ENCODE assay signal across 19 cellular contexts in genomic region chr13:30702006-30702405, GRCh38. TPM values are rescaled to one million over a fixed set of nuclear protein-coding genes. Genes with fewer than 3 reads are reported as not detected.
DNase-seq lines count a peak whose midpoint lies in the region; ATAC-seq and TF ChIP-seq lines count a peak whose summit lies in the region.
"Had no signal": no experiment of that assay in that cellular context is flagged by ENCODE, and none has a peak within 500 bp of the region (broad histone marks: within the 10 kb centered on the region; RNA-seq: fewer than 3 reads in every experiment).

No MANE protein-coding gene starts in this region.

- no peak overlapping the region for H4K8ac ChIP-seq in mesendoderm (ENCODE audit: low read depth, low read length)

- H3K27me3 ChIP-seq in DND-41 (ENCODE audit: insufficient read depth, low read length, poor library complexity) (no peaks in the 10 kb centered on the region), mesendoderm (ENCODE audit: insufficient read depth, low read length, poor library complexity) (no peaks in the 10 kb centered on the region)

- ATAC-seq in DND-41 (ENCODE audit: insufficient read depth, low read depth) (peak; percentile 72), WTC11 (peak; percentile 44; the same call in 1 of the 2 replicates), HG03097 (IDR thresholded peaks at IDR 0.05; ENCODE audit: low FRiP score, unreplicated experiment) (no peak)

- H2BK120ac ChIP-seq in mesendoderm (ENCODE audit: low read depth, low read length) = no peak overlapping the region

- CTCF ChIA-PET in WTC11 (lab: Charles Lee) = no interaction called here

- H3K4me3 Mint-ChIP-seq in HFFc6 = no peak overlapping the region
- no peak overlapping the region for H3K4me3 Mint-ChIP-seq in WTC11
- H3K4me3 Mint-ChIP-seq: CD4-positive, CD25-positive, alpha-beta regulatory T cell had no signal

- no peak overlapping the region for H2AK5ac ChIP-seq in mesendoderm (ENCODE audit: low read length)

- H3K56ac ChIP-seq in mesendoderm (ENCODE audit: low read length) = no peak overlapping the region

- no peak for TF ChIP-seq CTCF in DND-41 (IDR thresholded peaks at IDR 0.05; ENCODE audit: borderline replicate concordance, extremely low read depth, low read length, poor library complexity, severe bottlenecking)
- TF ChIP-seq CTCF in HFFc6 (IDR thresholded peaks at IDR 0.05) = peak; percentile 24; the same call in 1 of the 2 replicates
- TF ChIP-seq CTCF in WTC11 (IDR thresholded peaks at IDR 0.05) = no peak

- no peaks in the 10 kb centered on the region for H3K9me3 ChIP-seq in DND-41 (ENCODE audit: insufficient read depth, low read length, severe bottlenecking)

- no peak overlapping the region for H3K27ac Mint-ChIP-seq in HFFc6
- no peak overlapping the region for H3K27ac Mint-ChIP-seq in WTC11
- H3K27ac Mint-ChIP-seq: CD4-positive, CD25-positive, alpha-beta regulatory T cell had no signal

- H3K4ac ChIP-seq in mesendoderm (ENCODE audit: low read depth, low read length) = no peak overlapping the region

- no peaks in the 10 kb centered on the region for H3K79me2 ChIP-seq in DND-41 (ENCODE audit: insufficient read depth, low read length)
- H3K79me2 ChIP-seq in mesendoderm (ENCODE audit: control insufficient read depth, insufficient read depth, low read length) = no peaks in the 10 kb centered on the region

- H3K23ac ChIP-seq in mesendoderm (ENCODE audit: low read length) = no peak overlapping the region

- H3K9ac ChIP-seq in DND-41 (ENCODE audit: low read depth, low read length) = no peak overlapping the region
- H3K9ac ChIP-seq in mesendoderm (ENCODE audit: low read length) = no peak overlapping the region
- H3K9ac ChIP-seq: GM23248 had no signal

- H3K36me3 ChIP-seq in DND-41 (ENCODE audit: insufficient read depth, low read length) (no peaks in the 10 kb centered on the region), mesendoderm (ENCODE audit: control insufficient read depth, insufficient read depth, low read length) (no peaks in the 10 kb centered on the region)

- no peak overlapping the region for H4K5ac ChIP-seq in mesendoderm (ENCODE audit: low read length)

- DNase-seq in DND-41 (peak; percentile 10), HFFc6 (no peak), WTC11 (ENCODE audit: low spot score) (no peak), mesendoderm (peak; percentile 22), foreskin melanocyte (no peak), mesenteric fat pad (ENCODE audit: low spot score) (no peak)
- no peak for DNase-seq in effector CD4-positive, alpha-beta T cell
- DNase-seq: ACHN, GM23248, Karpas-422, NCI-H1417 treated with DMSO at 0.1 percent for 48 hours, NCI-H2029, NCI-H2171, NCI-H748 treated with DMSO at 0.1 percent for 48 hours, PC-9 had no signal

- no peaks in the 10 kb centered on the region for H3K79me1 ChIP-seq in mesendoderm (ENCODE audit: low read length)

- no peak overlapping the region for H3K4me2 ChIP-seq in DND-41 (ENCODE audit: insufficient read depth, low read length)
- H3K4me2 ChIP-seq in mesendoderm (ENCODE audit: low read length) = no peak overlapping the region
- H3K4me2 ChIP-seq: PC-9 had no signal

- H2AFZ ChIP-seq in DND-41 (ENCODE audit: low read depth, low read length) = no peak overlapping the region
- H2AFZ ChIP-seq: GM23248, PC-9 had no signal

- H3K4me1 Mint-ChIP-seq in HFFc6 (ENCODE audit: low read depth) (peaks cover 16% of the 10 kb centered on the region), WTC11 (peaks cover 22% of the 10 kb centered on the region)

- H3K4me3 ChIP-seq in DND-41 (ENCODE audit: low read depth in 1 of 2, low read length in 2 of 2) (no peak overlapping the region), mesendoderm (ENCODE audit: low read length) (no peak overlapping the region)
- H3K4me3 ChIP-seq: GM23248, PC-9 had no signal

- peaks cover 10% of the 10 kb centered on the region for H3K27me3 Mint-ChIP-seq in HFFc6 (ENCODE audit: insufficient read depth)
- H3K27me3 Mint-ChIP-seq in WTC11 (ENCODE audit: low read depth) = no peaks in the 10 kb centered on the region

- H4K20me1 ChIP-seq in DND-41 (ENCODE audit: insufficient read depth, low read length) = no peaks in the 10 kb centered on the region

- H3K27ac ChIP-seq in DND-41 (ENCODE audit: low read length) (no peak overlapping the region), mesendoderm (ENCODE audit: low read depth, low read length) (no peak overlapping the region)
- H3K27ac ChIP-seq: GM23248, PC-9 had no signal

- H3K9me3 Mint-ChIP-seq in HFFc6 = no peaks in the 10 kb centered on the region
- H3K9me3 Mint-ChIP-seq in WTC11 = peaks cover 3% of the 10 kb centered on the region; the same call in 1 of the 2 replicates
- H3K9me3 Mint-ChIP-seq: CD4-positive, CD25-positive, alpha-beta regulatory T cell had no signal

- H3K4me1 ChIP-seq in DND-41 (ENCODE audit: insufficient read depth, low read length) = 0 out of 2 replicates have a peak, but pooled peaks cover under 1% of the 10 kb centered on the region
- peaks cover 2% of the 10 kb centered on the region for H3K4me1 ChIP-seq in mesendoderm (ENCODE audit: control insufficient read depth, low read depth, low read length)

- POLR2A ChIA-PET in WTC11 (lab: Charles Lee) = no interaction called here

- H2BK15ac ChIP-seq in mesendoderm (replicated peaks; ENCODE audit: low read depth) = no peak overlapping the region

- no CpG with 5 or more reads among the region's 4 CpGs for WGBS in mesendoderm (ENCODE audit: extremely low coverage, insufficient coverage, low lambda C conversion rate)

- H2BK5ac ChIP-seq in mesendoderm (ENCODE audit: low read length) = no peak overlapping the region

- no peaks in the 10 kb centered on the region for H3K36me3 Mint-ChIP-seq in HFFc6 (ENCODE audit: low read depth)
- no peaks in the 10 kb centered on the region for H3K36me3 Mint-ChIP-seq in WTC11
- H3K36me3 Mint-ChIP-seq: CD4-positive, CD25-positive, alpha-beta regulatory T cell had no signal

- H3K18ac ChIP-seq in mesendoderm (ENCODE audit: low read length) = no peak overlapping the region

TF ChIP-seq in WTC11, 78 proteins besides CTCF, POLR2A, EP300 and RAD21:
- TF ChIP-seq ZNF396 (CRISPR knock-in tag; IDR thresholded peaks at IDR 0.05; ENCODE audit: borderline replicate concordance) (no peak), MYBL2 (CRISPR knock-in tag; IDR thresholded peaks at IDR 0.05) (no peak), IRF2 (CRISPR knock-in tag; IDR thresholded peaks at IDR 0.05; ENCODE audit: borderline replicate concordance, low read depth) (no peak), TCF7 (CRISPR knock-in tag; IDR thresholded peaks at IDR 0.05; ENCODE audit: low read depth) (no peak)
- TF ChIP-seq, protein P1, sequence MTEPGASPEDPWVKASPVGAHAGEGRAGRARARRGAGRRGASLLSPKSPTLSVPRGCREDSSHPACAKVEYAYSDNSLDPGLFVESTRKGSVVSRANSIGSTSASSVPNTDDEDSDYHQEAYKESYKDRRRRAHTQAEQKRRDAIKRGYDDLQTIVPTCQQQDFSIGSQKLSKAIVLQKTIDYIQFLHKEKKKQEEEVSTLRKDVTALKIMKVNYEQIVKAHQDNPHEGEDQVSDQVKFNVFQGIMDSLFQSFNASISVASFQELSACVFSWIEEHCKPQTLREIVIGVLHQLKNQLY (CRISPR knock-in tag; IDR thresholded peaks at IDR 0.05) = no peak
TF ChIP-seq in WTC11: peak in this region for 0.

RNA-seq across cellular contexts. Expression of gene ALOX5AP, which starts 33.3 kb away (rescaled TPM):
- not detected for total RNA-seq in HFFc6 (2021; fragmentation: NEBNext Ultra II Directional; extraction: Animal tissue kit (Norgen Biotek cat#: 25700))
- total RNA-seq in WTC11 (2021) = 0.30 TPM in 1 of 3 replicates, not detected in the others
- not detected for polyA plus RNA-seq in mesendoderm (2013, experiment 1 of 2)
- not detected for polyA plus RNA-seq in mesendoderm (2013, experiment 2 of 2)
- 66.9 TPM for total RNA-seq in mesenteric fat pad
- total RNA-seq: GM23248, NCI-H460, PC-9, SK-MEL-5 had no signal

Comparison
In these comparisons a context has a peak if more than half of its experiments do, and no peak if none do; other contexts are left out.
1. DNase-seq: peak in DND-41 (single experiment) and mesendoderm (single experiment); none in HFFc6 (single experiment), WTC11 (single experiment), effector CD4-positive, alpha-beta T cell (single experiment), foreskin melanocyte (single experiment) and mesenteric fat pad (single experiment).
2. RNA of gene ALOX5AP, which starts 33.3 kb away (total RNA-seq): 66.9 TPM in mesenteric fat pad (single experiment); 0.30 TPM in WTC11 and not detected in HFFc6; every median in the first group is over 10 times any median in the second.